ENCODE assay signal across 8 cellular contexts in genomic region chr3:126358038-126358815, GRCh38. TPM values are rescaled to one million over a fixed set of nuclear protein-coding genes. Genes with fewer than 3 reads are reported as not detected.
DNase-seq lines count a peak whose midpoint lies in the region; ATAC-seq lines count a peak whose summit lies in the region.

No MANE protein-coding gene starts in this region.

- intact Hi-C loops in Right ventricle myocardium inferior (cut with DNase I) = loop anchor here (5.0 kb wide), 1 partner anchor 66 kb away; no protein-coding TSS in a partner anchor
- intact Hi-C loops in left ventricle myocardium superior (cut with micrococcal nuclease) = no loop called here

- no peaks in the 10 kb centered on the region for H3K36me3 Mint-ChIP-seq in activated naive CD8-positive, alpha-beta T cell

- H3K4me1 Mint-ChIP-seq in activated naive CD8-positive, alpha-beta T cell (ENCODE audit: low read depth) = peaks cover 10% of the 10 kb centered on the region

- H3K4me3 ChIP-seq in iPS-18a (ENCODE audit: low read length) (peak overlapping the region; percentile 80), stomach smooth muscle (ENCODE audit: low read length in 2 of 2) (peak overlapping the region; percentile 79 to 81)

- ATAC-seq in Right ventricle myocardium inferior = no peak
- ATAC-seq in left ventricle myocardium superior = no peak
- no peak for ATAC-seq in HG02759 (IDR thresholded peaks at IDR 0.05; ENCODE audit: unreplicated experiment)
- ATAC-seq in HG02981 (IDR thresholded peaks at IDR 0.05; ENCODE audit: unreplicated experiment) = no peak

- H3K4me3 Mint-ChIP-seq in activated naive CD8-positive, alpha-beta T cell = peak overlapping the region; percentile 87

- H3K9me3 ChIP-seq in iPS-18a (ENCODE audit: control insufficient read depth, low read depth, low read length) = no peaks in the 10 kb centered on the region
- peaks cover 0 to 3% of the 10 kb centered on the region in 2 donors for H3K9me3 ChIP-seq in stomach smooth muscle (ENCODE audit: control insufficient read depth in 2 of 2, low read length in 2 of 2)

- DNase-seq in Right ventricle myocardium inferior (ENCODE audit: missing footprints) = peak; percentile 53
- DNase-seq in left ventricle myocardium superior = no peak
- no peak for DNase-seq in stimulated activated naive CD4-positive, alpha-beta T cell treated with Interleukin-2 at 50 U/mL for 16 hours (lab: John Stamatoyannopoulos, UW)

- H3K9me3 Mint-ChIP-seq in activated naive CD8-positive, alpha-beta T cell (ENCODE audit: low read depth) = no peaks in the 10 kb centered on the region

- H3K36me3 ChIP-seq in iPS-18a (ENCODE audit: control insufficient read depth, low read depth, low read length) = no peaks in the 10 kb centered on the region
- H3K36me3 ChIP-seq in stomach smooth muscle (ENCODE audit: control insufficient read depth in 2 of 2, insufficient read depth in 2 of 2, low read length in 2 of 2) = no peaks in the 10 kb centered on the region

- peaks cover 31% of the 10 kb centered on the region for H3K27me3 Mint-ChIP-seq in activated naive CD8-positive, alpha-beta T cell

- H3K9ac ChIP-seq in iPS-18a (ENCODE audit: low read length) (peak overlapping the region; percentile 42), stomach smooth muscle (ENCODE audit: low read length in 2 of 2) (peak overlapping the region in 1 of 2 donors; percentile 46)

- no peak overlapping the region for H3K27ac Mint-ChIP-seq in activated naive CD8-positive, alpha-beta T cell

- H3K4me1 ChIP-seq in iPS-18a (ENCODE audit: control insufficient read depth, low read depth, low read length) = peaks cover 27% of the 10 kb centered on the region
- H3K4me1 ChIP-seq in stomach smooth muscle (ENCODE audit: control insufficient read depth, insufficient read depth, low read length) = peaks cover 30% of the 10 kb centered on the region

- H3K27me3 ChIP-seq in iPS-18a (ENCODE audit: control insufficient read depth, insufficient read depth, low read length) = peaks cover 22% of the 10 kb centered on the region
- peaks cover 2 to 3% of the 10 kb centered on the region in 2 donors for H3K27me3 ChIP-seq in stomach smooth muscle (ENCODE audit: control insufficient read depth in 1 of 2, insufficient read depth in 2 of 2, low read length in 2 of 2)

- H3K27ac ChIP-seq in iPS-18a (ENCODE audit: low read length) (no peak overlapping the region), stomach smooth muscle (ENCODE audit: low read length) (peak overlapping the region; percentile 46)

RNA-seq across cellular contexts. Expression of gene KLF15, which starts 1.0 kb away (rescaled TPM):
- 33.0 TPM for total RNA-seq in Right ventricle myocardium inferior
- 28.5 TPM for total RNA-seq in left ventricle myocardium superior

RNA-seq across cellular contexts. Expression of gene CFAP100, which starts 36.5 kb away (rescaled TPM):
- total RNA-seq in Right ventricle myocardium inferior (not detected), left ventricle myocardium superior (not detected)
